12 cellular contexts compared by ENCODE assay signal in genomic region chr19:46385636-46386035, GRCh38. TPM values are rescaled to one million over a fixed set of nuclear protein-coding genes. Genes with fewer than 3 reads are reported as not detected.
"Had no signal": no experiment of that assay in that cellular context is flagged by ENCODE, and none has a peak within 500 bp of the region (broad histone marks: within the 10 kb centered on the region; RNA-seq: fewer than 3 reads in every experiment).

No MANE protein-coding gene starts in this region.

- H3K27me3 Mint-ChIP-seq: T-helper 17 cell had no signal

- H3K27ac ChIP-seq: brain microvascular endothelial cell, esophagus squamous epithelium, left ventricle myocardium inferior, stomach, vagina had no signal

- H3K27ac Mint-ChIP-seq: activated naive CD4-positive, alpha-beta T cell treated with anti-CD3 and anti-CD28 coated beads for 36 hours; T-helper 17 cell had no signal

- H3K9me2 ChIP-seq: SK-N-SH had no signal

- H3K4me1 ChIP-seq: stomach had no signal

- H3K27me3 ChIP-seq: brain microvascular endothelial cell, esophagus squamous epithelium, stomach, vagina had no signal

- H3K9me3 ChIP-seq: esophagus squamous epithelium, left ventricle myocardium inferior, SK-N-SH, stomach, vagina had no signal

- H3K9ac ChIP-seq: SK-N-SH had no signal

- ATAC-seq: activated CD4-positive, CD25-positive, alpha-beta regulatory T cell treated with anti-CD3 and anti-CD28 coated beads, Interleukin-2, amount 50 U/mL, for 24 hours; T-helper 17 cell had no signal

- H3K4me2 ChIP-seq: SK-N-SH had no signal

- DNase-seq: activated CD4-positive, alpha-beta T cell treated with anti-CD3 and anti-CD28 coated beads, Interleukin-2, amount 50 U/mL, for 48 hours; activated naive CD4-positive, alpha-beta T cell treated with anti-CD3 and anti-CD28 coated beads for 36 hours; brain microvascular endothelial cell; esophagus squamous epithelium; foreskin fibroblast; left ventricle myocardium inferior; SK-N-SH; stimulated activated CD4-positive, alpha-beta T cell treated with anti-CD3 and anti-CD28 coated beads, Interleukin-4, amount 100 ng/mL, for 1 hour; stomach; T-helper 17 cell had no signal

- H3K9me3 Mint-ChIP-seq: activated naive CD4-positive, alpha-beta T cell treated with anti-CD3 and anti-CD28 coated beads for 36 hours had no signal

- H3K4me3 ChIP-seq: esophagus squamous epithelium, left ventricle myocardium inferior, stomach, vagina had no signal

- H3K4me3 Mint-ChIP-seq: activated naive CD4-positive, alpha-beta T cell treated with anti-CD3 and anti-CD28 coated beads for 36 hours; T-helper 17 cell had no signal

RNA-seq across cellular contexts. Expression of gene CCDC8, which starts 27.7 kb away (rescaled TPM):
- total RNA-seq: activated naive CD4-positive, alpha-beta T cell treated with anti-CD3 and anti-CD28 coated beads for 36 hours; T-helper 17 cell had no signal

RNA-seq across cellular contexts. Expression of gene PNMA8C, which starts 43.1 kb away (rescaled TPM):
- total RNA-seq: activated naive CD4-positive, alpha-beta T cell treated with anti-CD3 and anti-CD28 coated beads for 36 hours; esophagus squamous epithelium; left ventricle myocardium inferior had no signal
